In genomic region chr6:163707385-163708355, GRCh38 we compare ENCODE assay signal across 11 cellular contexts.
DNase-seq lines count a peak whose midpoint lies in the region; ATAC-seq and TF ChIP-seq lines count a peak whose summit lies in the region.
"Had no signal": no experiment of that assay in that cellular context is flagged by ENCODE, and none has a peak within 500 bp of the region (broad histone marks: within the 10 kb centered on the region; RNA-seq: fewer than 3 reads in every experiment).

No MANE protein-coding gene starts in this region.

- H3K36me3 ChIP-seq in aorta (ENCODE audit: control insufficient read depth in 1 of 2, insufficient read depth in 2 of 2, low read length in 1 of 2) (no peaks in the 10 kb centered on the region), PC-9 (ENCODE audit: low read depth) (no peaks in the 10 kb centered on the region)

- no peak overlapping the region for H3K27ac ChIP-seq in aorta (ENCODE audit: low read depth in 1 of 2, low read length in 2 of 2)
- H3K27ac ChIP-seq in foreskin keratinocyte, result no peak overlapping the region
- no peak overlapping the region for H3K27ac ChIP-seq in PC-9

- H4K20me1 ChIP-seq in PC-9 (ENCODE audit: insufficient read depth), result no peaks in the 10 kb centered on the region

- H2AFZ ChIP-seq in PC-9, result no peak overlapping the region

- H3K4me3 ChIP-seq in aorta (ENCODE audit: low read length in 2 of 2) (no peak overlapping the region), PC-9 (no peak overlapping the region)

- H3K4me1 ChIP-seq in aorta (ENCODE audit: control insufficient read depth in 1 of 2, insufficient read depth in 2 of 2, low read length in 2 of 2) (peaks cover 0 to 2% of the 10 kb centered on the region in 2 donors), foreskin keratinocyte (no peaks in the 10 kb centered on the region), PC-9 (replicated peaks; ENCODE audit: insufficient read depth) (no peaks in the 10 kb centered on the region)

- DNase-seq in A172 (ENCODE audit: low spot score) (peak; percentile 0), RPMI8226 (peak; percentile 45), aorta (no peak), foreskin keratinocyte (no peak), NCI-H2081 treated with DMSO at 0.1 percent for 48 hours (lab: John Stamatoyannopoulos, UW) (no peak), PC-9 (no peak)
- DNase-seq: activated CD4-positive, alpha-beta memory T cell treated with anti-CD3 and anti-CD28 coated beads, Interleukin-2, amount 10 ng/mL, durations not matched to agents 7 days and 5 days; CD4-positive, CD25-positive, alpha-beta regulatory T cell had no signal

- H3K9me3 ChIP-seq in aorta (ENCODE audit: control insufficient read depth, low read length) (no peaks in the 10 kb centered on the region), PC-9 (ENCODE audit: insufficient read depth, low read depth) (no peaks in the 10 kb centered on the region)

- H3K27me3 ChIP-seq in aorta (ENCODE audit: control insufficient read depth in 1 of 2, insufficient read depth in 2 of 2, low read length in 1 of 2) (no peaks in the 10 kb centered on the region), foreskin keratinocyte (no peaks in the 10 kb centered on the region), PC-9 (ENCODE audit: insufficient read depth, low read depth) (peaks cover 73% of the 10 kb centered on the region)

- no TSS peak for BruUV-seq in PC-9 (replicated peaks; lab: Mats Ljungman, UMichigan)

- WGBS in aorta, 2 donors, result 37 to 39% methylated on average over 18 of the region's 18 CpGs

- POLR2A ChIA-PET in PC-9 (lab: Charles Lee; ENCODE audit: unreplicated experiment), result no interaction called here

- peak; percentile 36 for ATAC-seq in GM18870 (IDR thresholded peaks at IDR 0.05; ENCODE audit: unreplicated experiment)
- ATAC-seq in HG02885 (IDR thresholded peaks at IDR 0.05; ENCODE audit: poor library complexity, unreplicated experiment), result peak; percentile 46
- ATAC-seq in aorta (ENCODE audit: low FRiP score), result no peak
- ATAC-seq in foreskin keratinocyte, result no peak
- ATAC-seq: sciatic nerve had no signal

- CTCF ChIA-PET in PC-9 (lab: Charles Lee), result no interaction called here

- no peak for TF ChIP-seq CTCF in foreskin keratinocyte (conservative IDR thresholded peaks at IDR 0.05)
- TF ChIP-seq CTCF in PC-9 (conservative IDR thresholded peaks at IDR 0.05), result no peak

- H3K4me2 ChIP-seq in PC-9, result no peak overlapping the region

- H3K9me2 ChIP-seq in PC-9 (ENCODE audit: insufficient read depth), result no peaks in the 10 kb centered on the region

- no peaks in the 10 kb centered on the region for H3K79me2 ChIP-seq in PC-9 (ENCODE audit: low read depth)

- intact Hi-C loops in aorta (cut with DNase I) (no loop called here), PC-9 (cut with micrococcal nuclease; ENCODE audit: unreplicated experiment) (no loop called here)

- no peaks in the 10 kb centered on the region for H3F3A ChIP-seq in PC-9 (ENCODE audit: insufficient read depth, low read depth)

Comparison
In these comparisons a context has a peak if more than half of its experiments do, and no peak if none do; other contexts are left out.
1. DNase-seq: peak in A172 (single experiment) and RPMI8226 (single experiment); none in aorta (0 of 2), foreskin keratinocyte (0 of 2), NCI-H2081 treated with DMSO at 0.1 percent for 48 hours (single experiment) and PC-9 (0 of 2).
2. ATAC-seq: peak in GM18870 (single experiment) and HG02885 (single experiment); none in aorta (single experiment) and foreskin keratinocyte (single experiment).